ENCODE assay signal across 25 cellular contexts in the genomic region with DNA sequence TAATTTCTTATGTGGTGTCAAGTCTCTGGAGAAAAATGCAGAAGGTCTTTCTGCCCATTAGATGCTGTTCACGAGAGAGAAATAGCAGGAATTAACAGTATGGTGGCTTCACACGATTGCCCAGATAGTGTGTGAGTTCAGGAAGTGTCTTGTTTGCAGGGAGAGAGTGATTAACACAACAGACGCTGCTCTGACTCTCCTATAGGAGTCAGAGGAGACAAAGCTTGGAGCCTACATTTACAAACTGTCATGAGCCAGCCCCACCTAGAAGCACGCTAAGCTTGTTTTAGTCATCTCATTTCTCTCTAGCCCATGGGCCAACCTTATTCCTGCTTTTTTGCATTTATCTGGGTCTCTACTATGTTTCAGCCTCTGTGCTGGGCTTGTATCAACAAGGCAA.
DNase-seq lines count a peak whose midpoint lies in the region; ATAC-seq, FAIRE-seq and TF ChIP-seq lines count a peak whose summit lies in the region.
"Had no signal": no experiment of that assay in that cellular context is flagged by ENCODE, and none has a peak within 500 bp of the region (broad histone marks: within the 10 kb centered on the region; RNA-seq: fewer than 3 reads in every experiment).

No MANE protein-coding gene starts in this region.

- H3K9me1 ChIP-seq in keratinocyte (ENCODE audit: control insufficient read depth, extremely low read depth, insufficient read depth, low read length) = no peaks in the 10 kb centered on the region

- peak; percentile 43 for DNase-seq in GM23338 (ENCODE audit: low spot score)
- peak; percentile 57 for DNase-seq in NCI-H1694 treated with DMSO at 0.1 percent for 48 hours (lab: John Stamatoyannopoulos, UW)
- DNase-seq in WERI-Rb-1 = peak; percentile 14
- DNase-seq in keratinocyte (ENCODE audit: low read depth, low spot score) = no peak
- no peak for DNase-seq in activated T-helper 1 cell treated with anti-CD3 and anti-CD28 coated beads, Interleukin-12 subunit alpha, Interleukin-12 subunit beta, Interleukin-2, Interleukin-4 antibody, amounts not matched to agents 30 ng/mL and 10 ng/mL and 1 ng/mL, durations not matched to agents 14 hours and 24 hours and 36 hours (ENCODE audit: low spot score)
- DNase-seq in posterior cingulate gyrus = no peak
- DNase-seq: activated B cell treated with CpG ODN at 0.5 μM for 24 hours; activated CD8-positive, alpha-beta T cell treated with anti-CD3 and anti-CD28 coated beads for 36 hours; activated naive CD4-positive, alpha-beta T cell treated with anti-CD3 and anti-CD28 coated beads for 36 hours; anterior cingulate cortex; central memory CD4-positive, alpha-beta T cell; erythroblast; gastrocnemius medialis; natural killer cell; NCI-H2029 treated with DMSO at 0.1 percent for 48 hours; NCI-H510A; SHP77; stimulated activated CD4-positive, alpha-beta T cell treated with anti-CD3 and anti-CD28 coated beads, Interleukin-15, amount 100 ng/mL, for 24 hours; substantia nigra had no signal

- dilution Hi-C loops in keratinocyte (cut with MboI; ENCODE audit: extremely low pct_ligation_motif_present, low sequenced_read_pairs) = no loop called here

- FAIRE-seq in keratinocyte (lab: Jason Lieb, UNC) = peak; percentile 13

- no peaks in the 10 kb centered on the region; the same call in 1 of the 2 replicates for H3K79me2 ChIP-seq in GM23338 (replicated peaks; ENCODE audit: insufficient read depth)
- no peaks in the 10 kb centered on the region for H3K79me2 ChIP-seq in keratinocyte (ENCODE audit: control insufficient read depth, insufficient read depth, low read length)
- H3K79me2 ChIP-seq: parathyroid adenoma had no signal

- no peak overlapping the region for H3K4me3 Mint-ChIP-seq in GM23338
- H3K4me3 Mint-ChIP-seq in activated T-helper 1 cell treated with anti-CD3 and anti-CD28 coated beads, Interleukin-12 subunit alpha, Interleukin-12 subunit beta, Interleukin-2, Interleukin-4 antibody, amounts not matched to agents 30 ng/mL and 10 ng/mL and 1 ng/mL, durations not matched to agents 14 hours and 24 hours and 36 hours = no peak overlapping the region
- H3K4me3 Mint-ChIP-seq: activated B cell treated with CpG ODN at 0.5 μM for 24 hours; activated CD8-positive, alpha-beta T cell treated with anti-CD3 and anti-CD28 coated beads for 36 hours; activated naive CD4-positive, alpha-beta T cell treated with anti-CD3 and anti-CD28 coated beads for 36 hours; IgD-negative memory B cell; mesothelial cell of epicardium; natural killer cell had no signal

- H3K27me3 ChIP-seq in GM23338 (ENCODE audit: insufficient read depth) = no peaks in the 10 kb centered on the region
- no peaks in the 10 kb centered on the region for H3K27me3 ChIP-seq in WERI-Rb-1 (ENCODE audit: insufficient read depth, low read depth, severe bottlenecking)
- no peaks in the 10 kb centered on the region for H3K27me3 ChIP-seq in keratinocyte (ENCODE audit: control insufficient read depth, extremely low read depth, insufficient read depth, low read length)
- H3K27me3 ChIP-seq: gastrocnemius medialis had no signal

- H3K36me3 ChIP-seq in GM23338 (ENCODE audit: insufficient read depth) (no peaks in the 10 kb centered on the region), WERI-Rb-1 (no peaks in the 10 kb centered on the region), keratinocyte (ENCODE audit: control insufficient read depth in 2 of 2, extremely low read depth in 1 of 2, insufficient read depth in 2 of 2, low read length in 2 of 2) (no peaks in the 10 kb centered on the region)
- H3K36me3 ChIP-seq: gastrocnemius medialis had no signal

- H2AFZ ChIP-seq in GM23338 = no peak overlapping the region
- no peak overlapping the region for H2AFZ ChIP-seq in keratinocyte (ENCODE audit: control insufficient read depth, low read length)
- H2AFZ ChIP-seq: parathyroid adenoma had no signal

- no peaks in the 10 kb centered on the region for H3K9me3 ChIP-seq in WERI-Rb-1 (ENCODE audit: severe bottlenecking)
- H3K9me3 ChIP-seq in keratinocyte (ENCODE audit: control insufficient read depth, low read depth, low read length) = no peaks in the 10 kb centered on the region
- H3K9me3 ChIP-seq: gastrocnemius medialis had no signal

- no peak overlapping the region for H3K9ac ChIP-seq in keratinocyte (ENCODE audit: control insufficient read depth, extremely low read depth, insufficient read depth, low read length)
- H3K9ac ChIP-seq: parathyroid adenoma had no signal

- no peaks in the 10 kb centered on the region for H3K27me3 Mint-ChIP-seq in GM23338 (ENCODE audit: insufficient read depth, low read depth, poor library complexity)
- peaks cover 9% of the 10 kb centered on the region for H3K27me3 Mint-ChIP-seq in activated T-helper 1 cell treated with anti-CD3 and anti-CD28 coated beads, Interleukin-12 subunit alpha, Interleukin-12 subunit beta, Interleukin-2, Interleukin-4 antibody, amounts not matched to agents 30 ng/mL and 10 ng/mL and 1 ng/mL, durations not matched to agents 14 hours and 24 hours and 36 hours (ENCODE audit: insufficient read depth)

- H3K4me3 ChIP-seq in GM23338 = no peak overlapping the region
- H3K4me3 ChIP-seq in WERI-Rb-1 (ENCODE audit: low read depth, low read length) = no peak overlapping the region
- H3K4me3 ChIP-seq in keratinocyte (ENCODE audit: control insufficient read depth in 2 of 3, extremely low read depth in 1 of 3, insufficient read depth in 2 of 3, low read depth in 1 of 3, low read length in 3 of 3) = no peak overlapping the region
- H3K4me3 ChIP-seq: gastrocnemius medialis had no signal

- no peaks in the 10 kb centered on the region for H3K36me3 Mint-ChIP-seq in GM23338 (ENCODE audit: low read depth)
- H3K36me3 Mint-ChIP-seq in activated T-helper 1 cell treated with anti-CD3 and anti-CD28 coated beads, Interleukin-12 subunit alpha, Interleukin-12 subunit beta, Interleukin-2, Interleukin-4 antibody, amounts not matched to agents 30 ng/mL and 10 ng/mL and 1 ng/mL, durations not matched to agents 14 hours and 24 hours and 36 hours (ENCODE audit: low read depth) = no peaks in the 10 kb centered on the region
- H3K36me3 Mint-ChIP-seq: IgD-negative memory B cell, mesothelial cell of epicardium, natural killer cell had no signal

- H3K4me1 Mint-ChIP-seq in GM23338 = peaks cover 26% of the 10 kb centered on the region
- peaks cover 6% of the 10 kb centered on the region for H3K4me1 Mint-ChIP-seq in activated T-helper 1 cell treated with anti-CD3 and anti-CD28 coated beads, Interleukin-12 subunit alpha, Interleukin-12 subunit beta, Interleukin-2, Interleukin-4 antibody, amounts not matched to agents 30 ng/mL and 10 ng/mL and 1 ng/mL, durations not matched to agents 14 hours and 24 hours and 36 hours (ENCODE audit: low read depth)
- H3K4me1 Mint-ChIP-seq: natural killer cell had no signal

- H3K4me2 ChIP-seq in GM23338 (no peak overlapping the region), keratinocyte (ENCODE audit: control insufficient read depth, extremely low read depth, insufficient read depth, low read depth, low read length) (no peak overlapping the region)

- H3K27ac ChIP-seq in GM23338 (ENCODE audit: low read depth) = peak overlapping the region; percentile 55; the same call in 1 of the 2 replicates
- H3K27ac ChIP-seq in WERI-Rb-1 = no peak overlapping the region
- H3K27ac ChIP-seq in keratinocyte (ENCODE audit: control insufficient read depth, insufficient read depth, low read length) = no peak overlapping the region
- H3K27ac ChIP-seq: gastrocnemius medialis, parathyroid adenoma had no signal

- peaks cover 9% of the 10 kb centered on the region; the same call in 1 of the 2 replicates for H3K4me1 ChIP-seq in GM23338 (ENCODE audit: insufficient read depth)
- no peaks in the 10 kb centered on the region for H3K4me1 ChIP-seq in keratinocyte (ENCODE audit: control insufficient read depth, extremely low read depth, insufficient read depth, low read length)
- H3K4me1 ChIP-seq: parathyroid adenoma had no signal

- no peaks in the 10 kb centered on the region for H3K9me3 Mint-ChIP-seq in GM23338
- no peaks in the 10 kb centered on the region for H3K9me3 Mint-ChIP-seq in activated T-helper 1 cell treated with anti-CD3 and anti-CD28 coated beads, Interleukin-12 subunit alpha, Interleukin-12 subunit beta, Interleukin-2, Interleukin-4 antibody, amounts not matched to agents 30 ng/mL and 10 ng/mL and 1 ng/mL, durations not matched to agents 14 hours and 24 hours and 36 hours
- H3K9me3 Mint-ChIP-seq: activated B cell treated with CpG ODN at 0.5 μM for 24 hours; activated CD8-positive, alpha-beta T cell treated with anti-CD3 and anti-CD28 coated beads for 36 hours; activated naive CD4-positive, alpha-beta T cell treated with anti-CD3 and anti-CD28 coated beads for 36 hours; IgD-negative memory B cell; mesothelial cell of epicardium; natural killer cell had no signal

- ATAC-seq in GM23338 (peak; percentile 83), GM21717 (IDR thresholded peaks at IDR 0.05; ENCODE audit: unreplicated experiment) (no peak)
- ATAC-seq: activated CD8-positive, alpha-beta T cell treated with anti-CD3 and anti-CD28 coated beads for 36 hours; gastrocnemius medialis; left lobe of liver; natural killer cell; sciatic nerve had no signal

- intact Hi-C loops in activated T-helper 1 cell treated with anti-CD3 and anti-CD28 coated beads, Interleukin-12 subunit alpha, Interleukin-12 subunit beta, Interleukin-2, Interleukin-4 antibody, amounts not matched to agents 30 ng/mL and 10 ng/mL and 1 ng/mL, durations not matched to agents 14 hours and 24 hours and 36 hours (cut with micrococcal nuclease) = no loop called here
- intact Hi-C loops in posterior cingulate gyrus (cut with DNase I) = no loop called here

- H3K27ac Mint-ChIP-seq in GM23338 = no peak overlapping the region
- H3K27ac Mint-ChIP-seq in activated T-helper 1 cell treated with anti-CD3 and anti-CD28 coated beads, Interleukin-12 subunit alpha, Interleukin-12 subunit beta, Interleukin-2, Interleukin-4 antibody, amounts not matched to agents 30 ng/mL and 10 ng/mL and 1 ng/mL, durations not matched to agents 14 hours and 24 hours and 36 hours = no peak overlapping the region
- H3K27ac Mint-ChIP-seq: activated B cell treated with CpG ODN at 0.5 μM for 24 hours; activated CD8-positive, alpha-beta T cell treated with anti-CD3 and anti-CD28 coated beads for 36 hours; activated naive CD4-positive, alpha-beta T cell treated with anti-CD3 and anti-CD28 coated beads for 36 hours; IgD-negative memory B cell; mesothelial cell of epicardium; natural killer cell had no signal

- H3F3A ChIP-seq in GM23338 (replicated peaks; ENCODE audit: low read depth) = no peaks in the 10 kb centered on the region

- H4K20me1 ChIP-seq in GM23338 (replicated peaks; ENCODE audit: insufficient read depth) (no peaks in the 10 kb centered on the region; the same call in 1 of the 2 replicates), keratinocyte (ENCODE audit: control insufficient read depth, extremely low read depth, insufficient read depth, low read length) (no peaks in the 10 kb centered on the region)

- TF ChIP-seq CTCF in GM23338 (conservative IDR thresholded peaks at IDR 0.05; ENCODE audit: low read depth in 2 of 2) (0 out of 4 replicates have a peak, but pooled peaks of 1 of the 2 experiments have one; percentile 0), WERI-Rb-1 (IDR thresholded peaks at IDR 0.05; ENCODE audit: low read depth, low read length) (peak; percentile 21; the same call in 1 of the 2 replicates), keratinocyte (optimal IDR thresholded peaks at IDR 0.05 in 1 of 3, IDR thresholded peaks at IDR 0.05 in 1 of 3, conservative IDR thresholded peaks at IDR 0.05 in 1 of 3; ENCODE audit: extremely low read depth in 1 of 3, insufficient read depth in 2 of 3, low read length in 3 of 3) (peak in 1 of 3 experiments; percentile 10)

- H3K9me2 ChIP-seq in GM23338 (ENCODE audit: insufficient read depth) = no peaks in the 10 kb centered on the region; the same call in 1 of the 2 replicates

Comparison
In these comparisons a context has a peak if more than half of its experiments do, and no peak if none do; other contexts are left out.
1. DNase-seq: peak in GM23338 (single experiment), NCI-H1694 treated with DMSO at 0.1 percent for 48 hours (single experiment) and WERI-Rb-1 (single experiment); none in keratinocyte (single experiment), activated T-helper 1 cell treated with anti-CD3 and anti-CD28 coated beads, Interleukin-12 subunit alpha, Interleukin-12 subunit beta, Interleukin-2, Interleukin-4 antibody, amounts not matched to agents 30 ng/mL and 10 ng/mL and 1 ng/mL, durations not matched to agents 14 hours and 24 hours and 36 hours (single experiment) and posterior cingulate gyrus (0 of 10).